8 cellular contexts compared by ENCODE assay signal in the genomic region with DNA sequence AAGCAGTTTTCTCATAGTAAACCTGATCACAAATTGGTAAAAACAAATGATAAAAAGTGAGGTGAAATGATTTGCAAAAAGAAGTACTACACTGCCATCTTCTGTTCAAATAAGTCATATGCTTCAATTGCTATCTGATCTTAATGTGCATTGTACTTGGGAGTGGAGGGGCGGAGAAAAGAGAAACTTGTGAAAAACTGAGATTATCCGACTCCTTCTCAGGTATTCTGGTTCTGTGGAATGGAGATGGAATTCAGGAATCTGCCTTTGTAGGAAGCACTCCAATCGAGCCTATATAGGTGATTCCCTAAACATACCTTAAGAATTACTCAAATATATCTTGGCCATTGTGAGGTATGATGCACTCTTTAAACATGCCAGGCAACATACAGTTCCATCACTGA.
DNase-seq lines count a peak whose midpoint lies in the region; ATAC-seq, FAIRE-seq and TF ChIP-seq lines count a peak whose summit lies in the region.

No MANE protein-coding gene starts in this region.

- no peak overlapping the region for H2BK120ac ChIP-seq in H1 (replicated peaks; ENCODE audit: low read depth, low read length)

- no peak overlapping the region for H2BK15ac ChIP-seq in H1 (ENCODE audit: low read length)

- H3K23me2 ChIP-seq in H1 (ENCODE audit: low read depth, low read length), result no peaks in the 10 kb centered on the region

- H2AK5ac ChIP-seq in H1 (ENCODE audit: low read depth, low read length), result no peak overlapping the region

- H3K9me3 ChIP-seq in H1 (ENCODE audit: insufficient read depth in 2 of 2, low read depth in 1 of 2, low read length in 1 of 2), result no peaks in the 10 kb centered on the region
- no peaks in the 10 kb centered on the region for H3K9me3 ChIP-seq in upper lobe of left lung

- no peak overlapping the region for H4K5ac ChIP-seq in H1 (ENCODE audit: insufficient read length, low read depth, low read length)

- no peak overlapping the region for H3K18ac ChIP-seq in H1 (ENCODE audit: extremely low read depth, low read length)

- TF ChIP-seq POLR2A in H1 (IDR thresholded peaks at IDR 0.05; ENCODE audit: control extremely low read depth in 1 of 2, low read depth in 2 of 2, low read length in 2 of 2), result no peak
- no peak for TF ChIP-seq POLR2A in upper lobe of left lung (IDR thresholded peaks at IDR 0.05)

- peak; percentile 12 for DNase-seq in DMS153 treated with DMSO at 0.1 percent for 48 hours (lab: John Stamatoyannopoulos, UW; ENCODE audit: unreplicated experiment)
- DNase-seq in DMS153 (lab: John Stamatoyannopoulos, UW), result no peak
- DNase-seq in NCI-H526 treated with DMSO at 0.1 percent for 48 hours (lab: John Stamatoyannopoulos, UW), result peak; percentile 33
- DNase-seq in H1 (ENCODE audit: low read depth in 1 of 2, low spot score in 2 of 2), result no peak
- DNase-seq in retina, result peak; percentile 10
- DNase-seq in upper lobe of left lung, result no peak
- no peak for DNase-seq in activated CD4-positive, alpha-beta T cell treated with anti-CD3 and anti-CD28 coated beads for 48 hours

- no peak overlapping the region for H2BK20ac ChIP-seq in H1 (ENCODE audit: low read length)

- H3K27ac ChIP-seq in H1 (ENCODE audit: low read depth, low read length), result no peak overlapping the region
- no peak overlapping the region for H3K27ac ChIP-seq in upper lobe of left lung

- POLR2A ChIA-PET in H1 (lab: Charles Lee; ENCODE audit: partially characterized antibody), result no interaction called here

- no peak overlapping the region for H2AFZ ChIP-seq in H1 (ENCODE audit: low read length)

- peak; percentile 68 for FAIRE-seq in H1 (lab: Jason Lieb, UNC)

- no peak overlapping the region for H2BK12ac ChIP-seq in H1 (ENCODE audit: low read depth, low read length)

- H3K4ac ChIP-seq in H1 (replicated peaks; ENCODE audit: insufficient read length, low read depth, low read length), result no peak overlapping the region

- no peak overlapping the region for H3K9ac ChIP-seq in H1 (replicated peaks in 1 of 4; ENCODE audit: extremely low read depth in 1 of 4, low read depth in 3 of 4, low read length in 3 of 4)

- TF ChIP-seq CTCF in H1 (IDR thresholded peaks at IDR 0.05; ENCODE audit: control extremely low read depth in 1 of 3, insufficient read depth in 1 of 3, low read depth in 1 of 3, low read length in 3 of 3), result peak in 2 of 3 experiments; percentile 24 to 46; a peak in 2 of 4 replicates
- TF ChIP-seq CTCF in upper lobe of left lung (IDR thresholded peaks at IDR 0.05), result peak in 2 of 6 experiments; percentile 3 to 25

- CTCF ChIA-PET in H1 (lab: Charles Lee; ENCODE audit: partially characterized antibody), result interaction anchor here (1.5 to 1.7 kb wide), 3 partner anchors 18 to 335 kb away, joined by 3 to 9 read pairs (median 3); no protein-coding TSS in a partner anchor

- H4K8ac ChIP-seq in H1 (ENCODE audit: extremely low read depth, insufficient read depth, low read length), result no peak overlapping the region

- no peak overlapping the region for H3K56ac ChIP-seq in H1 (replicated peaks; ENCODE audit: insufficient read length, low read depth, low read length)

- no peaks in the 10 kb centered on the region for H4K20me1 ChIP-seq in H1 (replicated peaks in 1 of 2; ENCODE audit: control insufficient read depth in 1 of 2, insufficient read depth in 2 of 2, low read length in 2 of 2)

- H3K4me3 ChIP-seq in H1 (ENCODE audit: extremely low read depth in 1 of 4, insufficient read depth in 2 of 4, low read depth in 3 of 4, low read length in 4 of 4), result no peak overlapping the region
- H3K4me3 ChIP-seq in upper lobe of left lung, result no peak overlapping the region

- H3K79me1 ChIP-seq in H1 (ENCODE audit: low read depth, low read length), result no peaks in the 10 kb centered on the region

- peak; percentile 70 to 72 for TF ChIP-seq RAD21 in H1 (IDR thresholded peaks at IDR 0.05 in 1 of 2, conservative IDR thresholded peaks at IDR 0.05 in 1 of 2; ENCODE audit: low read depth in 2 of 2, low read length in 2 of 2)

- no peaks in the 10 kb centered on the region for H3K4me1 ChIP-seq in H1 (replicated peaks in 1 of 4; ENCODE audit: control insufficient read depth in 3 of 4, insufficient read depth in 4 of 4, low read length in 3 of 4)
- H3K4me1 ChIP-seq in upper lobe of left lung, result no peaks in the 10 kb centered on the region

- no peak overlapping the region for H2BK5ac ChIP-seq in H1 (ENCODE audit: low read depth, low read length)

- H3K4me2 ChIP-seq in H1 (ENCODE audit: insufficient read depth in 1 of 2, low read depth in 2 of 2, low read length in 2 of 2), result peak overlapping the region in 1 of 2 experiments; percentile 22; a peak in 1 of 4 replicates

- no peak overlapping the region for H3K23ac ChIP-seq in H1 (ENCODE audit: insufficient read length)

- no peaks in the 10 kb centered on the region for H3K36me3 ChIP-seq in H1 (ENCODE audit: control insufficient read depth in 2 of 4, insufficient read depth in 4 of 4, low read length in 3 of 4)
- H3K36me3 ChIP-seq in upper lobe of left lung, result no peaks in the 10 kb centered on the region

- H3K27me3 ChIP-seq in H1 (replicated peaks in 1 of 4; ENCODE audit: control insufficient read depth in 3 of 4, extremely low read depth in 1 of 4, insufficient read depth in 3 of 4, low read length in 3 of 4) (no peaks in the 10 kb centered on the region), upper lobe of left lung (no peaks in the 10 kb centered on the region)

- H3K14ac ChIP-seq in H1 (ENCODE audit: insufficient read length), result no peak overlapping the region

- H3K79me2 ChIP-seq in H1 (ENCODE audit: control insufficient read depth in 1 of 2, insufficient read depth in 2 of 2, low read length in 2 of 2), result no peaks in the 10 kb centered on the region

- H4K91ac ChIP-seq in H1 (replicated peaks; ENCODE audit: insufficient read length, low read length), result no peak overlapping the region

- ATAC-seq in HG02973 (IDR thresholded peaks at IDR 0.05; ENCODE audit: unreplicated experiment), result peak; percentile 50
- ATAC-seq in upper lobe of left lung (ENCODE audit: low FRiP score in 2 of 2), result no peak

- 51% methylated on average over 3 of the region's 3 CpGs; no CpG with 5 or more reads in 1 of the 2 experiments for WGBS in H1 (ENCODE audit: extremely low coverage in 1 of 2, insufficient coverage in 1 of 2, insufficient read length in 1 of 2, insufficient replicate concordance in 2 of 2, low coverage in 1 of 2, low lambda C conversion rate in 2 of 2, missing lambda C conversion rate in 1 of 2), 2 experiments
- 20 to 27% methylated on average over 3 of the region's 3 CpGs for WGBS in upper lobe of left lung, 2 donors

- TF ChIP-seq EP300 in H1 (IDR thresholded peaks at IDR 0.05; ENCODE audit: borderline replicate concordance in 1 of 2, low read depth in 2 of 2, low read length in 2 of 2), result no peak
- no peak for TF ChIP-seq EP300 in upper lobe of left lung (IDR thresholded peaks at IDR 0.05)

TF ChIP-seq in H1, 55 proteins besides CTCF, POLR2A, EP300 and RAD21:
- TF ChIP-seq HDAC2 (IDR thresholded peaks at IDR 0.05; ENCODE audit: borderline replicate concordance in 1 of 2, low read depth in 2 of 2, low read length in 2 of 2) (no peak), GABPA (IDR thresholded peaks at IDR 0.05; ENCODE audit: borderline replicate concordance, insufficient read depth, low read length) (no peak), SAP30 (IDR thresholded peaks at IDR 0.05; ENCODE audit: insufficient read depth, insufficient replicate concordance, low read length) (no peak), FOSL1 (IDR thresholded peaks at IDR 0.05; ENCODE audit: insufficient read depth, low read depth, low read length) (no peak), EGR1 (IDR thresholded peaks at IDR 0.05; ENCODE audit: borderline replicate concordance, low read depth, low read length) (no peak), SIN3A (conservative IDR thresholded peaks at IDR 0.05 in 1 of 2, IDR thresholded peaks at IDR 0.05 in 1 of 2; ENCODE audit: low read depth in 1 of 2, low read length in 2 of 2) (no peak), JUN (IDR thresholded peaks at IDR 0.05; ENCODE audit: low read depth, low read length) (no peak), BRCA1 (IDR thresholded peaks at IDR 0.05; ENCODE audit: low read depth, low read length) (no peak), CHD2 (IDR thresholded peaks at IDR 0.05; ENCODE audit: low read length) (no peak), CHD1 (IDR thresholded peaks at IDR 0.05; ENCODE audit: low read depth, low read length) (no peak), RXRA (IDR thresholded peaks at IDR 0.05; ENCODE audit: insufficient read depth, low read depth, low read length) (no peak), GTF2F1 (IDR thresholded peaks at IDR 0.05; ENCODE audit: borderline replicate concordance, low read depth, low read length) (no peak), SP4 (IDR thresholded peaks at IDR 0.05; ENCODE audit: low read length) (no peak)
- TF ChIP-seq, protein P1, sequence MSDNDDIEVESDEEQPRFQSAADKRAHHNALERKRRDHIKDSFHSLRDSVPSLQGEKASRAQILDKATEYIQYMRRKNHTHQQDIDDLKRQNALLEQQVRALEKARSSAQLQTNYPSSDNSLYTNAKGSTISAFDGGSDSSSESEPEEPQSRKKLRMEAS (IDR thresholded peaks at IDR 0.05), result no peak
- TF ChIP-seq, protein P2, sequence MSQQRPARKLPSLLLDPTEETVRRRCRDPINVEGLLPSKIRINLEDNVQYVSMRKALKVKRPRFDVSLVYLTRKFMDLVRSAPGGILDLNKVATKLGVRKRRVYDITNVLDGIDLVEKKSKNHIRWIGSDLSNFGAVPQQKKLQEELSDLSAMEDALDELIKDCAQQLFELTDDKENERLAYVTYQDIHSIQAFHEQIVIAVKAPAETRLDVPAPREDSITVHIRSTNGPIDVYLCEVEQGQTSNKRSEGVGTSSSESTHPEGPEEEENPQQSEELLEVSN (IDR thresholded peaks at IDR 0.05), result no peak
TF ChIP-seq in H1: peak in this region for 0.

Comparison
In these comparisons a context has a peak if more than half of its experiments do, and no peak if none do; other contexts are left out.
1. DNase-seq: peak in DMS153 treated with DMSO at 0.1 percent for 48 hours (single experiment), NCI-H526 treated with DMSO at 0.1 percent for 48 hours (single experiment) and retina (single experiment); none in DMS153 (single experiment), H1 (0 of 2), upper lobe of left lung (0 of 2) and activated CD4-positive, alpha-beta T cell treated with anti-CD3 and anti-CD28 coated beads for 48 hours (single experiment).